Comparison of ENCODE assay signal across 23 cellular contexts in the genomic region with DNA sequence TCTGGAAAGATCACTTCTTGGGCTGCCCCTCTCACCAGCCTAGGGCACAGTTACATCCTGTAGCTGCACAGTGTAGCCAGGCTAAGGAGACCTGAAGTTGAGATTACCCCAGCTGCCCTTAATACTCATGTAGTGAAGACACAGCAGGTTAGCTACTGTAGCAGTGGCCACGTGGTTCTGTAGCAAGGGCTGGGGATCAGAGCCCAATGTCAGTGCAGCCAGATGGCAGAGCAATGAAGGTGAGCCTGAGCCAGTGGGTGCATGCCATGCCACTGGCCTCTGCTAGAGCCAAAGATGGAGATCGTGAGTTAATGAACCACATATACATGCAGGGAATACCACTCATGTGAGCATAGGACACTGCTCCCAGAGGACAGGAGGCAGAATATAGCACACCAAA. TPM values are rescaled to one million over a fixed set of nuclear protein-coding genes. Genes with fewer than 3 reads are reported as not detected.
"Had no signal": no experiment of that assay in that cellular context is flagged by ENCODE, and none has a peak within 500 bp of the region (broad histone marks: within the 10 kb centered on the region; RNA-seq: fewer than 3 reads in every experiment).

No MANE protein-coding gene starts in this region.

- H3K4me1 Mint-ChIP-seq: activated naive CD4-positive, alpha-beta T cell treated with anti-CD3 and anti-CD28 coated beads, Interleukin-2, amount 10 ng/mL, durations not matched to agents 7 days and 5 days; activated naive CD8-positive, alpha-beta T cell treated with anti-CD3 and anti-CD28 coated beads for 36 hours; T-helper 17 cell had no signal

- ATAC-seq: activated CD8-positive, alpha-beta T cell treated with anti-CD3 and anti-CD28 coated beads for 36 hours; activated T-cell treated with anti-CD3 and anti-CD28 coated beads, Interleukin-2, amount 50 U/mL, for 72 hours; T-helper 17 cell had no signal

- DNase-seq: activated CD4-positive, alpha-beta T cell treated with anti-CD3 and anti-CD28 coated beads, Interleukin-2, amount 50 U/mL, for 1 hour; activated CD4-positive, CD25-positive, alpha-beta regulatory T cell; activated CD8-positive, alpha-beta memory T cell treated with anti-CD3 and anti-CD28 coated beads, Interleukin-2, amount 50 U/mL, for 4 hours; activated CD8-positive, alpha-beta T cell treated with anti-CD3 and anti-CD28 coated beads for 36 hours; activated gamma-delta T cell treated with Interleukin-2 at 50 U/mL for 16 hours; activated naive CD4-positive, alpha-beta T cell treated with anti-CD3 and anti-CD28 coated beads, Interleukin-2, amount 10 ng/mL, durations not matched to agents 7 days and 5 days; activated naive CD8-positive, alpha-beta T cell treated with anti-CD3 and anti-CD28 coated beads for 36 hours; activated T-cell treated with anti-CD3 and anti-CD28 coated beads, Interleukin-2, amount 50 U/mL, for 72 hours; brain microvascular endothelial cell; colonic mucosa; NCI-H1048; NCI-H146; NCI-H187 treated with DMSO at 0.1 percent for 48 hours; NCI-H2081 treated with DMSO at 0.1 percent for 48 hours; NCI-H226; NCI-H510A; NCI-H748 treated with DMSO at 0.1 percent for 48 hours; SIG-M5; T-helper 17 cell; T-helper 9 cell had no signal

- H3K27ac Mint-ChIP-seq: activated CD8-positive, alpha-beta T cell treated with anti-CD3 and anti-CD28 coated beads for 36 hours; activated naive CD4-positive, alpha-beta T cell treated with anti-CD3 and anti-CD28 coated beads, Interleukin-2, amount 10 ng/mL, durations not matched to agents 7 days and 5 days; activated naive CD8-positive, alpha-beta T cell treated with anti-CD3 and anti-CD28 coated beads for 36 hours; activated T-cell treated with anti-CD3 and anti-CD28 coated beads, Interleukin-2, amount 50 U/mL, for 72 hours; activated T-helper 2 cell treated with anti-CD3 and anti-CD28 coated beads, Interferon-gamma antibody, Interleukin-2, Interleukin-4, amounts not matched to agents 10 μg/mL and 5 μg/mL and 100 μg/mL, durations not matched to agents 14 hours and 24 hours and 36 hours; T-helper 17 cell had no signal

- H3K4me1 ChIP-seq: colonic mucosa had no signal

- H3K27ac ChIP-seq: brain microvascular endothelial cell, cardiac muscle cell, colonic mucosa had no signal

- H3K36me3 ChIP-seq: brain microvascular endothelial cell, cardiac muscle cell, colonic mucosa had no signal

- H3K27me3 ChIP-seq: brain microvascular endothelial cell, colonic mucosa had no signal

- H3K9me3 Mint-ChIP-seq: activated CD8-positive, alpha-beta T cell treated with anti-CD3 and anti-CD28 coated beads for 36 hours; activated naive CD4-positive, alpha-beta T cell treated with anti-CD3 and anti-CD28 coated beads, Interleukin-2, amount 10 ng/mL, durations not matched to agents 7 days and 5 days; activated naive CD8-positive, alpha-beta T cell treated with anti-CD3 and anti-CD28 coated beads for 36 hours; activated T-cell treated with anti-CD3 and anti-CD28 coated beads, Interleukin-2, amount 50 U/mL, for 72 hours; activated T-helper 2 cell treated with anti-CD3 and anti-CD28 coated beads, Interferon-gamma antibody, Interleukin-2, Interleukin-4, amounts not matched to agents 10 μg/mL and 5 μg/mL and 100 μg/mL, durations not matched to agents 14 hours and 24 hours and 36 hours had no signal

- H3K4me3 ChIP-seq: cardiac muscle cell, colonic mucosa had no signal

- H3K9me3 ChIP-seq: colonic mucosa had no signal

- H3K4me3 Mint-ChIP-seq: activated CD8-positive, alpha-beta T cell treated with anti-CD3 and anti-CD28 coated beads for 36 hours; activated naive CD4-positive, alpha-beta T cell treated with anti-CD3 and anti-CD28 coated beads, Interleukin-2, amount 10 ng/mL, durations not matched to agents 7 days and 5 days; activated naive CD8-positive, alpha-beta T cell treated with anti-CD3 and anti-CD28 coated beads for 36 hours; activated T-cell treated with anti-CD3 and anti-CD28 coated beads, Interleukin-2, amount 50 U/mL, for 72 hours; T-helper 17 cell had no signal

- H3K36me3 Mint-ChIP-seq: activated naive CD4-positive, alpha-beta T cell treated with anti-CD3 and anti-CD28 coated beads, Interleukin-2, amount 10 ng/mL, durations not matched to agents 7 days and 5 days; activated naive CD8-positive, alpha-beta T cell treated with anti-CD3 and anti-CD28 coated beads for 36 hours had no signal

RNA-seq across cellular contexts. Expression of a gene that starts 15.5 kb away (rescaled TPM):
- total RNA-seq: activated CD8-positive, alpha-beta T cell treated with anti-CD3 and anti-CD28 coated beads for 36 hours; activated naive CD8-positive, alpha-beta T cell treated with anti-CD3 and anti-CD28 coated beads for 36 hours; OCI-LY7; T-helper 17 cell had no signal
